ENCODE assay signal across 11 cellular contexts in the genomic region with DNA sequence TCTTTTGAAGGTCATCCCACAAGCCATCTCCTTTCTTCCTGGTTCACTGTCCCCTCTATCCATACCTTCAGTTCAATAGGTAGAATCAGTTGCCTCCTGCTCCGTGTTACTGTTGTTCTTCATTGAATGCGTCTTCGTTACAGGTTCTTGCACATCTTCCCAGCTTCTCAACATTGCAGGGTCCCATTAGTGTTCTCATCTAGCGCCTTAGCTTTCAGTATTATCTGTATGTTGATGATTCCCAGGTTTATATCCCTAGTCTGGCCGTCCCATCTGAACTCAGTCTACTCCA. TPM values are rescaled to one million over a fixed set of nuclear protein-coding genes. Genes with fewer than 3 reads are reported as not detected.
A peak's percentile ranks its signal among the peaks of the same experiment; 100 is the strongest.
DNase-seq lines count a peak whose midpoint lies in the region; FAIRE-seq and TF ChIP-seq lines count a peak whose summit lies in the region.
"Had no signal": no experiment of that assay in that cellular context is flagged by ENCODE, and none has a peak within 500 bp of the region (broad histone marks: within the 10 kb centered on the region; RNA-seq: fewer than 3 reads in every experiment).

No MANE protein-coding gene starts in this region.

- no peak for TF ChIP-seq EP300 in H1 (IDR thresholded peaks at IDR 0.05; ENCODE audit: borderline replicate concordance in 1 of 2, low read depth in 2 of 2, low read length in 2 of 2)

- no peaks in the 10 kb centered on the region for H3K27me3 Mint-ChIP-seq in activated CD4-positive, alpha-beta T cell treated with anti-CD3 and anti-CD28 coated beads, Interleukin-2, amount 10 ng/mL, durations not matched to agents 24 days and 14 days
- no peaks in the 10 kb centered on the region for H3K27me3 Mint-ChIP-seq in osteocyte (ENCODE audit: unreplicated experiment)

- peaks cover 44% of the 10 kb centered on the region for H4K20me1 ChIP-seq in Loucy (ENCODE audit: insufficient read depth, low read length, poor library complexity, severe bottlenecking)
- peaks cover 5 to 6% of the 10 kb centered on the region in 2 experiments for H4K20me1 ChIP-seq in H1 (replicated peaks in 1 of 2; ENCODE audit: control insufficient read depth in 1 of 2, insufficient read depth in 2 of 2, low read length in 2 of 2)

- no peak overlapping the region for H3K14ac ChIP-seq in H1 (ENCODE audit: insufficient read length)

- no peak for TF ChIP-seq RAD21 in H1 (IDR thresholded peaks at IDR 0.05 in 1 of 2, conservative IDR thresholded peaks at IDR 0.05 in 1 of 2; ENCODE audit: low read depth in 2 of 2, low read length in 2 of 2)

- no peak overlapping the region for H3K23ac ChIP-seq in H1 (ENCODE audit: insufficient read length)

- no peak overlapping the region for H4K8ac ChIP-seq in H1 (ENCODE audit: extremely low read depth, insufficient read depth, low read length)

- no peaks in the 10 kb centered on the region for H3K9me2 ChIP-seq in Loucy (replicated peaks; ENCODE audit: low read depth, low read length)

- H3K4me1 ChIP-seq in Loucy (ENCODE audit: insufficient read depth, low read length, poor library complexity, severe bottlenecking) (peaks cover 58% of the 10 kb centered on the region), H1 (replicated peaks in 1 of 4; ENCODE audit: control insufficient read depth in 3 of 4, insufficient read depth in 4 of 4, low read length in 3 of 4) (peaks cover 0 to 5% (median 0%) of the 10 kb centered on the region in 4 experiments; a peak in 1 of 7 replicates)

- H3K9me3 Mint-ChIP-seq in activated CD4-positive, alpha-beta T cell treated with anti-CD3 and anti-CD28 coated beads, Interleukin-2, amount 10 ng/mL, durations not matched to agents 24 days and 14 days, result no peaks in the 10 kb centered on the region
- no peaks in the 10 kb centered on the region for H3K9me3 Mint-ChIP-seq in osteocyte (ENCODE audit: unreplicated experiment)

- no peak overlapping the region for H2AFZ ChIP-seq in Loucy (ENCODE audit: low read length)
- no peak overlapping the region for H2AFZ ChIP-seq in H1 (ENCODE audit: low read length)

- no peak overlapping the region for H2BK12ac ChIP-seq in H1 (ENCODE audit: low read depth, low read length)

- no peak overlapping the region for H4K5ac ChIP-seq in H1 (ENCODE audit: insufficient read length, low read depth, low read length)

- H3K27me3 ChIP-seq in Loucy (ENCODE audit: insufficient read depth, low read length, poor library complexity, severe bottlenecking) (no peaks in the 10 kb centered on the region), H1 (replicated peaks in 1 of 4; ENCODE audit: control insufficient read depth in 3 of 4, extremely low read depth in 1 of 4, insufficient read depth in 3 of 4, low read length in 3 of 4) (no peaks in the 10 kb centered on the region)

- no peak overlapping the region for H3K27ac ChIP-seq in H1 (ENCODE audit: low read depth, low read length)

- H3K9me3 ChIP-seq in Loucy (ENCODE audit: insufficient read depth, low read depth, low read length) (no peaks in the 10 kb centered on the region), H1 (ENCODE audit: insufficient read depth in 2 of 2, low read depth in 1 of 2, low read length in 1 of 2) (no peaks in the 10 kb centered on the region)

- no peak overlapping the region for H2AK5ac ChIP-seq in H1 (ENCODE audit: low read depth, low read length)

- TF ChIP-seq CTCF in Loucy (conservative IDR thresholded peaks at IDR 0.05; ENCODE audit: low read length), result no peak
- TF ChIP-seq CTCF in H1 (IDR thresholded peaks at IDR 0.05; ENCODE audit: control extremely low read depth in 1 of 3, insufficient read depth in 1 of 3, low read depth in 1 of 3, low read length in 3 of 3), result no peak
- no peak for TF ChIP-seq CTCF in osteocyte (IDR thresholded peaks at IDR 0.05)

- H3F3A ChIP-seq in Loucy (ENCODE audit: low read depth), result peaks cover 6% of the 10 kb centered on the region; the same call in 1 of the 2 replicates

- no peak overlapping the region for H3K18ac ChIP-seq in H1 (ENCODE audit: extremely low read depth, low read length)

- H3K4me3 Mint-ChIP-seq in activated CD4-positive, alpha-beta T cell treated with anti-CD3 and anti-CD28 coated beads, Interleukin-2, amount 10 ng/mL, durations not matched to agents 24 days and 14 days, result peak overlapping the region; percentile 63
- peak overlapping the region; percentile 70 for H3K4me3 Mint-ChIP-seq in osteocyte (ENCODE audit: unreplicated experiment)

- CTCF ChIA-PET in H1 (lab: Charles Lee; ENCODE audit: partially characterized antibody), result interaction anchor here (0.6 to 1.9 kb wide), 3 partner anchors 31 to 250 kb away, joined by 3 to 4 read pairs (median 3); no protein-coding TSS in a partner anchor

- H2BK5ac ChIP-seq in H1 (ENCODE audit: low read depth, low read length), result no peak overlapping the region

- peaks cover 8% of the 10 kb centered on the region; the same call in 1 of the 2 replicates for H3K23me2 ChIP-seq in H1 (ENCODE audit: low read depth, low read length)

- H3K9ac ChIP-seq in Loucy (ENCODE audit: low read depth, low read length, poor library complexity, severe bottlenecking) (peak overlapping the region; percentile 90), H1 (replicated peaks in 1 of 4; ENCODE audit: extremely low read depth in 1 of 4, low read depth in 3 of 4, low read length in 3 of 4) (no peak overlapping the region)

- H3K79me1 ChIP-seq in H1 (ENCODE audit: low read depth, low read length), result peaks cover 3% of the 10 kb centered on the region; the same call in 1 of the 2 replicates

- H3K27ac Mint-ChIP-seq in activated CD4-positive, alpha-beta T cell treated with anti-CD3 and anti-CD28 coated beads, Interleukin-2, amount 10 ng/mL, durations not matched to agents 24 days and 14 days, result no peak overlapping the region
- no peak overlapping the region for H3K27ac Mint-ChIP-seq in osteocyte (ENCODE audit: unreplicated experiment)

- H2BK120ac ChIP-seq in H1 (replicated peaks; ENCODE audit: low read depth, low read length), result no peak overlapping the region

- H3K36me3 ChIP-seq in Loucy (ENCODE audit: insufficient read depth, low read length), result no peaks in the 10 kb centered on the region
- H3K36me3 ChIP-seq in H1 (ENCODE audit: control insufficient read depth in 2 of 4, insufficient read depth in 4 of 4, low read length in 3 of 4), result peaks cover 0 to 2% (median 0%) of the 10 kb centered on the region in 4 experiments; a peak in 1 of 8 replicates

- 92% methylated on average over 5 of the region's 5 CpGs; no CpG with 5 or more reads in 1 of the 2 experiments for WGBS in H1 (ENCODE audit: extremely low coverage in 1 of 2, insufficient coverage in 1 of 2, insufficient read length in 1 of 2, insufficient replicate concordance in 2 of 2, low coverage in 1 of 2, low lambda C conversion rate in 2 of 2, missing lambda C conversion rate in 1 of 2), 2 experiments

- FAIRE-seq in H1 (lab: Jason Lieb, UNC) (no peak), RCC 7860 (lab: Jason Lieb, UNC) (no peak)

- H3K79me2 ChIP-seq in Loucy (ENCODE audit: insufficient read depth, low read length) (peaks cover 59% of the 10 kb centered on the region), H1 (ENCODE audit: control insufficient read depth in 1 of 2, insufficient read depth in 2 of 2, low read length in 2 of 2) (peaks cover 9 to 64% of the 10 kb centered on the region in 2 experiments)

- H3K4ac ChIP-seq in H1 (replicated peaks; ENCODE audit: insufficient read length, low read depth, low read length), result no peak overlapping the region

- peaks cover 18% of the 10 kb centered on the region for H3K36me3 Mint-ChIP-seq in activated CD4-positive, alpha-beta T cell treated with anti-CD3 and anti-CD28 coated beads, Interleukin-2, amount 10 ng/mL, durations not matched to agents 24 days and 14 days (ENCODE audit: low read depth)
- H3K36me3 Mint-ChIP-seq in osteocyte (ENCODE audit: unreplicated experiment), result peaks cover 12% of the 10 kb centered on the region

- POLR2A ChIA-PET in H1 (lab: Charles Lee; ENCODE audit: partially characterized antibody), result no interaction called here

- TF ChIP-seq POLR2A in H1 (IDR thresholded peaks at IDR 0.05; ENCODE audit: control extremely low read depth in 1 of 2, low read depth in 2 of 2, low read length in 2 of 2), result no peak

- H3K4me2 ChIP-seq in Loucy (ENCODE audit: low read depth, low read length, poor library complexity, severe bottlenecking), result peak overlapping the region; percentile 84
- peak overlapping the region; percentile 24 to 94; a peak in 3 of 4 replicates for H3K4me2 ChIP-seq in H1 (ENCODE audit: insufficient read depth in 1 of 2, low read depth in 2 of 2, low read length in 2 of 2)

- no peak overlapping the region for H2BK20ac ChIP-seq in H1 (ENCODE audit: low read length)

- no peak overlapping the region for H3K56ac ChIP-seq in H1 (replicated peaks; ENCODE audit: insufficient read length, low read depth, low read length)

- H3K4me3 ChIP-seq in Loucy (ENCODE audit: low read length, poor library complexity, severe bottlenecking) (peak overlapping the region; percentile 91), H1 (ENCODE audit: extremely low read depth in 1 of 4, insufficient read depth in 2 of 4, low read depth in 3 of 4, low read length in 4 of 4) (peak overlapping the region in 1 of 4 experiments; percentile 93; a peak in 2 of 8 replicates)

- intact Hi-C loops in activated CD4-positive, alpha-beta T cell treated with anti-CD3 and anti-CD28 coated beads, Interleukin-2, amount 10 ng/mL, durations not matched to agents 24 days and 14 days (cut with micrococcal nuclease), result loop anchor here (5.0 to 10.0 kb wide), 5 partner anchors 269 to 1578 kb away; partner anchors contain the start of genes DTD2, HECTD1, RNU6-7 and RNU6-8

- no peak overlapping the region for H2BK15ac ChIP-seq in H1 (ENCODE audit: low read length)

- H4K91ac ChIP-seq in H1 (replicated peaks; ENCODE audit: insufficient read length, low read length), result no peak overlapping the region

- H3K4me1 Mint-ChIP-seq in activated CD4-positive, alpha-beta T cell treated with anti-CD3 and anti-CD28 coated beads, Interleukin-2, amount 10 ng/mL, durations not matched to agents 24 days and 14 days, result peaks cover 40% of the 10 kb centered on the region
- H3K4me1 Mint-ChIP-seq in osteocyte (ENCODE audit: unreplicated experiment), result peaks cover 58% of the 10 kb centered on the region

- DNase-seq in activated CD4-positive, alpha-beta T cell treated with anti-CD3 and anti-CD28 coated beads, Interleukin-2, amount 10 ng/mL, durations not matched to agents 24 days and 14 days, result no peak
- no peak for DNase-seq in activated CD4-positive, alpha-beta T cell treated with anti-CD3 and anti-CD28 coated beads, Interleukin-2, amount 50 U/mL, for 4 hours
- DNase-seq in H1 (ENCODE audit: low read depth in 1 of 2, low spot score in 2 of 2) (no peak), osteocyte (ENCODE audit: extremely low spot score, unreplicated experiment) (no peak), NCI-H1092 (lab: John Stamatoyannopoulos, UW) (no peak), NCI-H748 (lab: John Stamatoyannopoulos, UW; ENCODE audit: unreplicated experiment) (no peak), RCC 7860 (ENCODE audit: low spot score) (no peak)
- DNase-seq: cortex of kidney; NCI-H526; stimulated activated CD4-positive, alpha-beta T cell treated with anti-CD3 and anti-CD28 coated beads, Interleukin-15, amount 100 ng/mL, for 24 hours had no signal

RNA-seq across cellular contexts. Expression of gene SCFD1, which starts 2.0 kb away (rescaled TPM):
- 75.3 and 81.0 TPM in 2 replicates for total RNA-seq in activated CD4-positive, alpha-beta T cell treated with anti-CD3 and anti-CD28 coated beads, Interleukin-2, amount 10 ng/mL, durations not matched to agents 24 days and 14 days
- 64.5 and 65.6 TPM in 2 replicates for total RNA-seq in H1 (2021; fragmentation: NEBNext Ultra II Directional; extraction: Animal tissue kit (Norgen Biotek cat#: 25700))
- polyA plus RNA-seq in H1 (2011; rRNA removed), result 19.6 and 32.8 TPM in 2 replicates
- 40.3 TPM for polyA plus RNA-seq in H1 (2011; cell fraction: cytosol; rRNA removed)
- polyA plus RNA-seq in H1 (2011; cell fraction: nucleus; rRNA removed), result 12.4 TPM
- polyA plus RNA-seq in H1 (2012, experiment 1 of 2), result 34.9 to 59.7 TPM (median 37.5 TPM) in 4 replicates
- 4.6 TPM for polyA plus RNA-seq in H1 (2012, experiment 2 of 2)
- polyA plus RNA-seq in H1 (2013, experiment 1 of 2), result 88.6 TPM
- polyA plus RNA-seq in H1 (2013, experiment 2 of 2), result 94.3 TPM
- 56.7 and 74.6 TPM in 2 replicates for polyA minus RNA-seq in H1 (2011; rRNA and poly(A)+ RNA removed)
- polyA minus RNA-seq in H1 (2011; cell fraction: cytosol; rRNA and poly(A)+ RNA removed), result 41.0 TPM
- 152 TPM for polyA minus RNA-seq in H1 (2011; cell fraction: nucleus; rRNA and poly(A)+ RNA removed)
- 90.9 and 107 TPM in 2 replicates for total RNA-seq in osteocyte
